ENCODE assay signal across 1 cellular context in genomic region chr6:42791706-42792320, GRCh38.
TF ChIP-seq lines count a peak whose summit lies in the region.

No MANE protein-coding gene starts in this region.

TF ChIP-seq in SK-N-SH treated with all-trans-retinoic acid at 6 μM for 48 hours, 23 proteins besides CTCF, POLR2A, EP300 and RAD21 (continued from another document):
- TF ChIP-seq CSRNP3 (CRISPR knock-in tag; IDR thresholded peaks at IDR 0.05) (no peak), POU6F1 (CRISPR knock-in tag; IDR thresholded peaks at IDR 0.05; ENCODE audit: borderline replicate concordance, low read depth) (no peak), ZNF70 (CRISPR knock-in tag; IDR thresholded peaks at IDR 0.05) (no peak)
